In genomic region chr19:8832132-8833021, GRCh38 we compare ENCODE assay signal across 8 cellular contexts. TPM values are rescaled to one million over a fixed set of nuclear protein-coding genes. Genes with fewer than 3 reads are reported as not detected.
A peak's percentile ranks its signal among the peaks of the same experiment; 100 is the strongest.
DNase-seq lines count a peak whose midpoint lies in the region; ATAC-seq and TF ChIP-seq lines count a peak whose summit lies in the region.

Gene MBD3L1, plus strand, starts transcription at chr19:8832377. Its CDS starts 10,302 bp downstream, at chr19:8842679.
Gene ZNF558, minus strand, starts transcription at chr19:8832304. Its CDS starts 9,645 bp downstream, at chr19:8822659.

- ATAC-seq in DND-41 (ENCODE audit: insufficient read depth, low read depth) (peak; percentile 95), GM21786 (IDR thresholded peaks at IDR 0.05; ENCODE audit: unreplicated experiment) (peak; percentile 83), RWPE2 (ENCODE audit: low read depth) (peak; percentile 93)

- peak; percentile 48 for TF ChIP-seq CTCF in DND-41 (IDR thresholded peaks at IDR 0.05; ENCODE audit: borderline replicate concordance, extremely low read depth, low read length, poor library complexity, severe bottlenecking)
- TF ChIP-seq CTCF in RWPE2 (IDR thresholded peaks at IDR 0.05; ENCODE audit: poor library complexity, severe bottlenecking): peak; percentile 47
- peak; percentile 50 for TF ChIP-seq CTCF in neural cell (IDR thresholded peaks at IDR 0.05; ENCODE audit: poor library complexity, severe bottlenecking)
- TF ChIP-seq CTCF in stomach (IDR thresholded peaks at IDR 0.05): peak in 2 of 7 experiments; percentile 17 to 58

- 0 to 1% (median 1%) methylated on average over 25 to 78 of the region's 78 CpGs for WGBS in stomach, 5 donors

- H3K4me3 ChIP-seq in DND-41 (ENCODE audit: low read depth in 1 of 2, low read length in 2 of 2) (peak within 1 kb of the TSS; percentile 54 to 89), RWPE2 (ENCODE audit: severe bottlenecking) (peak within 1 kb of the TSS; percentile 67), neural cell (ENCODE audit: low read length) (peak within 1 kb of the TSS; percentile 92), stomach (peak within 1 kb of the TSS; percentile 71 to 96 (median 79))

- no peaks in the 10 kb centered on the region for H3K9me3 ChIP-seq in DND-41 (ENCODE audit: insufficient read depth, low read length, severe bottlenecking)
- H3K9me3 ChIP-seq in RWPE2 (ENCODE audit: severe bottlenecking): peaks cover 3% of the 10 kb centered on the region
- no peaks in the 10 kb centered on the region for H3K9me3 ChIP-seq in neural cell (ENCODE audit: low read length)
- no peaks in the 10 kb centered on the region for H3K9me3 ChIP-seq in stomach

- H4K20me1 ChIP-seq in DND-41 (ENCODE audit: insufficient read depth, low read length) (no peaks in the 10 kb centered on the region), neural cell (ENCODE audit: insufficient read depth) (no peaks in the 10 kb centered on the region)

- H3K27ac ChIP-seq in DND-41 (ENCODE audit: low read length) (peak within 1 kb of the TSS; percentile 92), RWPE2 (ENCODE audit: poor library complexity, severe bottlenecking) (peak within 1 kb of the TSS; percentile 70), neural cell (ENCODE audit: low read length) (peak within 1 kb of the TSS; percentile 86), stomach (peak within 1 kb of the TSS; percentile 91 to 96 (median 95))

- DNase-seq in DND-41: peak; percentile 100
- DNase-seq in Kasumi-1 (lab: John Stamatoyannopoulos, UW): peak; percentile 95 to 96
- DNase-seq in RWPE2 (ENCODE audit: low spot score): peak; percentile 94
- DNase-seq in activated gamma-delta T cell (lab: John Stamatoyannopoulos, UW): peak; percentile 99
- peak; percentile 96 for DNase-seq in fibroblast of the conjunctiva (ENCODE audit: low read depth)
- DNase-seq in stomach: peak; percentile 97

- H3K27me3 ChIP-seq in DND-41 (ENCODE audit: insufficient read depth, low read length, poor library complexity): no peaks in the 10 kb centered on the region
- no peaks in the 10 kb centered on the region for H3K27me3 ChIP-seq in RWPE2 (ENCODE audit: insufficient read depth, poor library complexity, severe bottlenecking)
- no peaks in the 10 kb centered on the region for H3K27me3 ChIP-seq in neural cell (ENCODE audit: insufficient read depth, low read depth, low read length)
- H3K27me3 ChIP-seq in stomach: no peaks in the 10 kb centered on the region

- intact Hi-C loops in stomach (cut with DNase I; ENCODE audit: low total_unique reads): no loop called here

- H3K4me2 ChIP-seq in DND-41 (ENCODE audit: insufficient read depth, low read length) (peak within 1 kb of the TSS; percentile 82), neural cell (ENCODE audit: low read length) (peak within 1 kb of the TSS; percentile 46)

- no peaks in the 10 kb centered on the region for H3F3A ChIP-seq in neural cell (ENCODE audit: insufficient read depth, low read length, poor library complexity, severe bottlenecking)

- H3K79me2 ChIP-seq in DND-41 (ENCODE audit: insufficient read depth, low read length) (no peaks in the 10 kb centered on the region), neural cell (replicated peaks; ENCODE audit: insufficient read depth, low read length) (peaks cover 4% of the 10 kb centered on the region)

- TF ChIP-seq POLR2A in stomach (IDR thresholded peaks at IDR 0.05): peak in 1 of 4 donors; percentile 41

- TF ChIP-seq RAD21 in neural cell (conservative IDR thresholded peaks at IDR 0.05): no peak

- no peaks in the 10 kb centered on the region for H3K9me2 ChIP-seq in neural cell (ENCODE audit: insufficient read depth, low read length)

- H3K9ac ChIP-seq in DND-41 (ENCODE audit: low read depth, low read length) (peak within 1 kb of the TSS; percentile 92), neural cell (ENCODE audit: low read length) (peak within 1 kb of the TSS; percentile 87)

- H3K36me3 ChIP-seq in DND-41 (ENCODE audit: insufficient read depth, low read length): peaks cover 6% of the 10 kb centered on the region; the same call in 1 of the 2 replicates
- peaks cover 13% of the 10 kb centered on the region for H3K36me3 ChIP-seq in RWPE2 (ENCODE audit: low read depth)
- peaks cover 5% of the 10 kb centered on the region for H3K36me3 ChIP-seq in neural cell (ENCODE audit: insufficient read depth, low read length)
- peaks cover 0 to 32% (median 29%) of the 10 kb centered on the region in 4 donors for H3K36me3 ChIP-seq in stomach

- H3K4me1 ChIP-seq in DND-41 (ENCODE audit: insufficient read depth, low read length) (peaks cover 20% of the 10 kb centered on the region), RWPE2 (ENCODE audit: insufficient read depth, poor library complexity, severe bottlenecking) (peaks cover 3% of the 10 kb centered on the region), stomach (peaks cover 5 to 19% (median 13%) of the 10 kb centered on the region in 4 donors)

- TF ChIP-seq EP300 in neural cell (conservative IDR thresholded peaks at IDR 0.05; ENCODE audit: poor library complexity, severe bottlenecking) (peak; percentile 61), stomach (IDR thresholded peaks at IDR 0.05) (no peak)

- H2AFZ ChIP-seq in DND-41 (ENCODE audit: low read depth, low read length) (peak within 1 kb of the TSS; percentile 91), neural cell (ENCODE audit: low read depth, low read length) (peak within 1 kb of the TSS; percentile 85)

TF ChIP-seq in neural cell, 6 proteins besides CTCF, POLR2A, EP300 and RAD21:
- TF ChIP-seq SMC3 (conservative IDR thresholded peaks at IDR 0.05; ENCODE audit: poor library complexity) (peak; percentile 44), TAF1 (IDR thresholded peaks at IDR 0.05; ENCODE audit: low read depth) (no peak), REST (IDR thresholded peaks at IDR 0.05; ENCODE audit: borderline replicate concordance) (peak; percentile 62), MXI1 (conservative IDR thresholded peaks at IDR 0.05; ENCODE audit: poor library complexity, severe bottlenecking) (peak; percentile 97), POLR2AphosphoS5 (IDR thresholded peaks at IDR 0.05) (peak; percentile 87), EZH2 (IDR thresholded peaks at IDR 0.05; ENCODE audit: borderline replicate concordance, insufficient read depth, low read length, poor library complexity, severe bottlenecking) (no peak)

RNA-seq across cellular contexts. Expression of gene MBD3L1, which starts in this region (rescaled TPM):
- polyA plus RNA-seq in neural cell (not detected in 2 replicates), stomach (not detected)
- polyA minus RNA-seq in neural cell: not detected in 2 replicates
- total RNA-seq in stomach: not detected

RNA-seq across cellular contexts. Expression of gene ZNF558, which starts in this region (rescaled TPM):
- polyA plus RNA-seq in neural cell (65.7 and 67.0 TPM in 2 replicates), stomach (10 to 100 TPM in 1 of 3 donors, 1 to 10 TPM in 2; 6.0 to 16.9 (median 7.8) TPM)
- 66.4 and 72.8 TPM in 2 replicates for polyA minus RNA-seq in neural cell
- 10 to 100 TPM; 20.4 to 63.1 (median 30.3) TPM for total RNA-seq in stomach

Comparison
In these comparisons a context has a peak if more than half of its experiments do, and no peak if none do; other contexts are left out.
1. Peak in every context shown above with its lines: DNase-seq, ATAC-seq, H3K4me3 ChIP-seq and H3K27ac ChIP-seq.